Comparison of ENCODE assay signal across 19 cellular contexts in the genomic region with DNA sequence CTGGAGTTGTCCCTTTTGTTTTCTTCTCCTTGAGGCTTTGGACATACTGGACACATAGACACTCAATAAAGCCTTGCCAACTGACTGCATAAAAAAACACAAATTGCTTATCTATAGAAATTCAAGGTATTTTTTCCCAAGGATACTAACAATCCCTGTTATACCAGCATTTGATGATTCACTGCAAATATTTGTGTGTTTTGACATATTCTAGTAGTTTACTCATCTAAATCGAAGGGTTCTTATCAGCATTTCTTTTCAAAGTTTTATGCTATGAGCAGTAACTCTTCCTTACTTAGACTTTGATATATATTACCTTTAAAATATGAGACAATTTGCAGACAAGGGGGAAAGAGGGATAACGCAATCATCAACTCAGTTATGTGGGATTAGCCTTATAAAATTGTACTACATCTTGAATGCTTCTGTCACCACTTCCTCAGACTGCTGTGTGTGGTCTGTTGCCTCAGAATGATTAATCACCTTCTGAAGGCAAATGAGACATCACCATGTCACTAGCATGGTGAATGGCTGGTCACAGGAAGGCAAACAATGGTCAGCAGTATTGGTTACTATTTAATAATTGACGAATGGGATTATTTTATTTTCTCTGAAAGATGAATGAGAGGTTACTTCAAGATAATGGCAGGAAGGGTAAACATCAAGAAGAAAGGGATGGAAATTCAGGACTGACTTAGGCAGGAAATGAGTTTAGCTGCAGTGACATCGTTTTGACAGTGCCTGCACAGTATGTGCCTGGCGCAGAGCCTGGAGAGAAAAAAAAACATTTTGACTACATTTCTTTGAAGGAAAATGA.
DNase-seq lines count a peak whose midpoint lies in the region; ATAC-seq, FAIRE-seq and TF ChIP-seq lines count a peak whose summit lies in the region.
"Had no signal": no experiment of that assay in that cellular context is flagged by ENCODE, and none has a peak within 500 bp of the region (broad histone marks: within the 10 kb centered on the region; RNA-seq: fewer than 3 reads in every experiment).

No MANE protein-coding gene starts in this region.

- no peaks in the 10 kb centered on the region for H3K9me3 ChIP-seq in CD4-positive, alpha-beta T cell (ENCODE audit: control insufficient read depth, low read length)
- H3K9me3 ChIP-seq: HAP-1, upper lobe of right lung had no signal

- no peaks in the 10 kb centered on the region for H3K9me3 Mint-ChIP-seq in CD4-positive, alpha-beta T cell
- H3K9me3 Mint-ChIP-seq: activated naive CD8-positive, alpha-beta T cell treated with anti-CD3 and anti-CD28 coated beads for 36 hours had no signal

- CTCF ChIA-PET in CD4-positive, alpha-beta T cell (lab: Charles Lee): no interaction called here

- H3K27ac Mint-ChIP-seq in CD4-positive, alpha-beta T cell: no peak overlapping the region
- H3K27ac Mint-ChIP-seq: activated naive CD8-positive, alpha-beta T cell treated with anti-CD3 and anti-CD28 coated beads for 36 hours had no signal

- no peak for ATAC-seq in HG03135 (IDR thresholded peaks at IDR 0.05; ENCODE audit: unreplicated experiment)
- ATAC-seq in CD4-positive, alpha-beta T cell (ENCODE audit: poor library complexity): no peak
- ATAC-seq: foreskin keratinocyte, upper lobe of right lung had no signal

- H3K27me3 ChIP-seq in CD4-positive, alpha-beta T cell (ENCODE audit: control insufficient read depth, insufficient read depth, low read length): no peaks in the 10 kb centered on the region
- H3K27me3 ChIP-seq: foreskin keratinocyte, upper lobe of right lung had no signal

- TF ChIP-seq CTCF in AG10803 (conservative IDR thresholded peaks at IDR 0.05; ENCODE audit: low read length) (no peak), foreskin fibroblast (IDR thresholded peaks at IDR 0.05; ENCODE audit: low read depth, low read length) (no peak)
- TF ChIP-seq CTCF in CD4-positive, alpha-beta T cell (IDR thresholded peaks at IDR 0.05): no peak

- H3K4me3 ChIP-seq in AG10803 (ENCODE audit: low read length): no peak overlapping the region
- no peak overlapping the region for H3K4me3 ChIP-seq in foreskin fibroblast (ENCODE audit: low read depth in 1 of 2, low read length in 2 of 2)
- H3K4me3 ChIP-seq: HAP-1, upper lobe of right lung had no signal

- no peaks in the 10 kb centered on the region for H3K27me3 Mint-ChIP-seq in CD4-positive, alpha-beta T cell
- H3K27me3 Mint-ChIP-seq: activated naive CD8-positive, alpha-beta T cell treated with anti-CD3 and anti-CD28 coated beads for 36 hours had no signal

- no peak overlapping the region for H3K4me3 Mint-ChIP-seq in CD4-positive, alpha-beta T cell
- H3K4me3 Mint-ChIP-seq: activated naive CD8-positive, alpha-beta T cell treated with anti-CD3 and anti-CD28 coated beads for 36 hours had no signal

- H3K4me1 Mint-ChIP-seq in CD4-positive, alpha-beta T cell (ENCODE audit: low read depth): no peaks in the 10 kb centered on the region
- H3K4me1 Mint-ChIP-seq: activated naive CD8-positive, alpha-beta T cell treated with anti-CD3 and anti-CD28 coated beads for 36 hours had no signal

- peak; percentile 3 for DNase-seq in AG10803 (ENCODE audit: low read depth)
- DNase-seq in HTR-8/SVneo (ENCODE audit: insufficient read length, low spot score): peak; percentile 30
- DNase-seq in T1000 (lab: John Stamatoyannopoulos, UW): peak; percentile 13
- peak; percentile 2 to 17 for DNase-seq in foreskin fibroblast
- DNase-seq in CD4-positive, alpha-beta T cell: no peak
- no peak for DNase-seq in HUDEP-2 (lab: John Stamatoyannopoulos, UW; ENCODE audit: unreplicated experiment in 76 of 76)
- DNase-seq in GM19240 (ENCODE audit: insufficient read length, low spot score): no peak
- DNase-seq: activated CD4-positive, CD25-positive, alpha-beta regulatory T cell; activated CD8-positive, alpha-beta memory T cell treated with anti-CD3 and anti-CD28 coated beads, Interleukin-2, amount 50 U/mL, for 4 hours; activated naive CD8-positive, alpha-beta T cell treated with anti-CD3 and anti-CD28 coated beads for 36 hours; AML-193; cortex of kidney; midbrain; NCI-H1694 treated with DMSO at 0.1 percent for 48 hours; upper lobe of right lung had no signal

- no peak overlapping the region for H3K27ac ChIP-seq in CD4-positive, alpha-beta T cell (ENCODE audit: low read depth, low read length)
- H3K27ac ChIP-seq: foreskin keratinocyte, parathyroid adenoma, upper lobe of right lung had no signal

- POLR2A ChIA-PET in CD4-positive, alpha-beta T cell (lab: Charles Lee): no interaction called here

- intact Hi-C loops in CD4-positive, alpha-beta T cell (cut with DNase I, micrococcal nuclease): no loop called here

- no peaks in the 10 kb centered on the region for H3K36me3 Mint-ChIP-seq in CD4-positive, alpha-beta T cell (ENCODE audit: low read depth)
- H3K36me3 Mint-ChIP-seq: activated naive CD8-positive, alpha-beta T cell treated with anti-CD3 and anti-CD28 coated beads for 36 hours had no signal

- peak; percentile 64 for FAIRE-seq in HTR-8/SVneo (lab: Jason Lieb, UNC)

Comparison
In these comparisons a context has a peak if more than half of its experiments do, and no peak if none do; other contexts are left out.
1. DNase-seq: peak in AG10803 (single experiment), HTR-8/SVneo (single experiment), T1000 (single experiment) and foreskin fibroblast (2 of 2); none in CD4-positive, alpha-beta T cell (0 of 10), HUDEP-2 (0 of 76) and GM19240 (single experiment).